ENCODE assay signal across 9 cellular contexts in the genomic region with DNA sequence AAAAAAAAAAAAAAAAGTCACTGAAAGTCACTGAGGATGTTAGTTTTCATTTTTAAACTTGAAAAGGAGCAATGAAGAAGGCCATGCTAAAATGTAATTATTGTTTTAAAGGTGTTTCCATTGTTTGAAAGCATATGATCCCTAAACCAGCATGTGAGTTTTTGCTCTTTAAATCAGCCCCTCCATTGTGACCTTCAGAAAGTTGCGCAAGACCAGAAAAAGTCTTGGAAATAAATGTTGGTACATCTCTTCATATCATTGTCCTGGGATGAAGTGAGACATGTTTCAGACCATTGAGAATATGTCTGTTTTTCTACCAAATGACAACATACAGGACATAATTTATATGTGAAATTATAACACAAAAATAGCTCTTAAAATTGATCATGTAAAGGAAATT.
"Had no signal": no experiment of that assay in that cellular context is flagged by ENCODE, and none has a peak within 500 bp of the region (broad histone marks: within the 10 kb centered on the region; RNA-seq: fewer than 3 reads in every experiment).

No MANE protein-coding gene starts in this region.

- H3K4me3 ChIP-seq: GM23248 had no signal

- H3K27ac ChIP-seq: GM23248 had no signal

- H3K4me1 Mint-ChIP-seq: H9 had no signal

- H3K4me3 Mint-ChIP-seq: H9, HFFc6 had no signal

- FAIRE-seq: H54, HTR-8/SVneo had no signal

- H3K27ac Mint-ChIP-seq: H9, HFFc6 had no signal

- H2AFZ ChIP-seq: GM23248 had no signal

- H3K9me3 Mint-ChIP-seq: H9, HFFc6 had no signal

- H3K9ac ChIP-seq: GM23248 had no signal

- DNase-seq: GM23248, GOT3, H9, HCEC 1CT, HFFc6, Kasumi-1, KG1 had no signal
